ENCODE assay signal across 13 cellular contexts in the genomic region with DNA sequence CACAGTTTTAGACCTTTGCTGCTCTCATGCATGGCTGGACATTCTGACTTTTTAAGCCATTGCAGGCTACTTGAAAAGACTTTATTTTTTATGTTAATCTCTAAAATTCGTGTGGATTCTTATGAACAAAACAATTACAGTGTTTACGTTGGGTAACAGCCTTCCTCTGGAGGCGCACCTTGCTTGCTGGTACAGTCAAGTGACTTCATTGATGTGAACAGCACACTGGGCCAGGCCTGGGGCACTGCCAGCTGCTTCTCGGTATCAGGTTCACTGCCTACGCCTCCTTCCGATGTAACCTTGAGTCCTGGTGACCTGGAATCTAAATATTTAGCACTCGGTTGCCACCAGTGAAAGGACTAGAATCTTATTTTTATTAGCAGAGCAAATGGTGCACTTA. TPM values are rescaled to one million over a fixed set of nuclear protein-coding genes. Genes with fewer than 3 reads are reported as not detected.
DNase-seq lines count a peak whose midpoint lies in the region; ATAC-seq, FAIRE-seq and TF ChIP-seq lines count a peak whose summit lies in the region.
"Had no signal": no experiment of that assay in that cellular context is flagged by ENCODE, and none has a peak within 500 bp of the region (broad histone marks: within the 10 kb centered on the region; RNA-seq: fewer than 3 reads in every experiment).

No MANE protein-coding gene starts in this region.

- H3K27me3 Mint-ChIP-seq in natural killer cell treated with Interleukin-12 subunit alpha and Interleukin-12 subunit beta and Interleukin-15 and Interleukin-18, amount 100 ng/mL, for 72 hours = peaks cover 7 to 23% of the 10 kb centered on the region in 2 donors

- no peak overlapping the region for H3K4me3 Mint-ChIP-seq in natural killer cell treated with Interleukin-12 subunit alpha and Interleukin-12 subunit beta and Interleukin-15 and Interleukin-18, amount 100 ng/mL, for 72 hours
- H3K4me3 Mint-ChIP-seq: activated CD4-positive, alpha-beta memory T cell treated with anti-CD3 and anti-CD28 coated beads, Interleukin-2, amount 10 ng/mL, durations not matched to agents 7 days and 5 days had no signal

- intact Hi-C loops in prostate gland (cut with DNase I) = no loop called here

- peak; percentile 88 for DNase-seq in DMS53 (lab: John Stamatoyannopoulos, UW)
- DNase-seq in NCI-H2107 treated with DMSO at 0.1 percent for 48 hours (lab: John Stamatoyannopoulos, UW; ENCODE audit: unreplicated experiment) = peak; percentile 64
- peak; percentile 83 for DNase-seq in bronchial epithelial cell (ENCODE audit: low read depth)
- peak; percentile 38 for DNase-seq in prostate gland (ENCODE audit: low spot score)
- no peak for DNase-seq in activated CD4-positive, alpha-beta T cell treated with anti-CD3 and anti-CD28 coated beads, Interleukin-2, amount 50 U/mL, for 4 hours
- no peak for DNase-seq in natural killer cell treated with Interleukin-12 subunit alpha and Interleukin-12 subunit beta and Interleukin-15 and Interleukin-18, amount 100 ng/mL, for 72 hours (ENCODE audit: low spot score)
- DNase-seq: activated CD4-positive, alpha-beta memory T cell treated with anti-CD3 and anti-CD28 coated beads, Interleukin-2, amount 10 ng/mL, durations not matched to agents 7 days and 5 days; activated gamma-delta T cell; NCI-H1417 treated with DMSO at 0.1 percent for 48 hours had no signal

- 31% methylated on average over 7 of the region's 7 CpGs for WGBS in prostate gland

- H3K36me3 ChIP-seq in bronchial epithelial cell (ENCODE audit: control insufficient read depth, insufficient read depth, low read length) (no peaks in the 10 kb centered on the region), prostate gland (no peaks in the 10 kb centered on the region)

- no peaks in the 10 kb centered on the region for H3K27me3 ChIP-seq in bronchial epithelial cell (ENCODE audit: control insufficient read depth, insufficient read depth, low read length)
- no peaks in the 10 kb centered on the region for H3K27me3 ChIP-seq in prostate gland (replicated peaks; ENCODE audit: insufficient read depth)

- TF ChIP-seq CTCF in bronchial epithelial cell (IDR thresholded peaks at IDR 0.05; ENCODE audit: insufficient read depth, low read length, severe bottlenecking) (peak; percentile 49), prostate gland (IDR thresholded peaks at IDR 0.05) (peak in 1 of 4 experiments; percentile 21)

- peaks cover 4% of the 10 kb centered on the region for H3K36me3 Mint-ChIP-seq in natural killer cell treated with Interleukin-12 subunit alpha and Interleukin-12 subunit beta and Interleukin-15 and Interleukin-18, amount 100 ng/mL, for 72 hours

- H3K9me3 ChIP-seq in prostate gland = no peaks in the 10 kb centered on the region

- ATAC-seq in HG03025 (IDR thresholded peaks at IDR 0.05; ENCODE audit: low FRiP score, unreplicated experiment) (no peak), HG03571 (IDR thresholded peaks at IDR 0.05; ENCODE audit: unreplicated experiment) (no peak)
- no peak for ATAC-seq in natural killer cell treated with Interleukin-12 subunit alpha and Interleukin-12 subunit beta and Interleukin-15 and Interleukin-18, amount 100 ng/mL, for 72 hours

- H3K9me3 Mint-ChIP-seq in natural killer cell treated with Interleukin-12 subunit alpha and Interleukin-12 subunit beta and Interleukin-15 and Interleukin-18, amount 100 ng/mL, for 72 hours = no peaks in the 10 kb centered on the region

- H3K4me3 ChIP-seq in bronchial epithelial cell (ENCODE audit: low read depth, low read length) (no peak overlapping the region), prostate gland (no peak overlapping the region)

- H3K27ac ChIP-seq in prostate gland = no peak overlapping the region

- no peaks in the 10 kb centered on the region for H3K4me1 ChIP-seq in prostate gland (replicated peaks)

- TF ChIP-seq POLR2A in prostate gland (IDR thresholded peaks at IDR 0.05) = no peak

- no peaks in the 10 kb centered on the region for H3K4me1 Mint-ChIP-seq in natural killer cell treated with Interleukin-12 subunit alpha and Interleukin-12 subunit beta and Interleukin-15 and Interleukin-18, amount 100 ng/mL, for 72 hours (ENCODE audit: low read depth in 2 of 2)
- H3K4me1 Mint-ChIP-seq: activated CD4-positive, alpha-beta memory T cell treated with anti-CD3 and anti-CD28 coated beads, Interleukin-2, amount 10 ng/mL, durations not matched to agents 7 days and 5 days had no signal

- no peak for FAIRE-seq in bronchial epithelial cell (lab: Jason Lieb, UNC)
- FAIRE-seq: islet of Langerhans had no signal

- no peak overlapping the region for H3K27ac Mint-ChIP-seq in natural killer cell treated with Interleukin-12 subunit alpha and Interleukin-12 subunit beta and Interleukin-15 and Interleukin-18, amount 100 ng/mL, for 72 hours
- H3K27ac Mint-ChIP-seq: activated CD4-positive, alpha-beta memory T cell treated with anti-CD3 and anti-CD28 coated beads, Interleukin-2, amount 10 ng/mL, durations not matched to agents 7 days and 5 days had no signal

RNA-seq across cellular contexts. Expression of gene MARCHF10, which starts 27.8 kb away (rescaled TPM):
- total RNA-seq in bronchial epithelial cell (not detected in 2 replicates), prostate gland (10 to 100 TPM in 1 of 2 donors, not detected in 1; 29.7 TPM)
- total RNA-seq in natural killer cell treated with Interleukin-12 subunit alpha and Interleukin-12 subunit beta and Interleukin-15 and Interleukin-18, amount 100 ng/mL, for 72 hours = not detected
- total RNA-seq: activated CD4-positive, alpha-beta memory T cell treated with anti-CD3 and anti-CD28 coated beads, Interleukin-2, amount 10 ng/mL, durations not matched to agents 7 days and 5 days; OCI-LY7 had no signal

Comparison
In these comparisons a context has a peak if more than half of its experiments do, and no peak if none do; other contexts are left out.
1. DNase-seq: peak in DMS53 (single experiment), NCI-H2107 treated with DMSO at 0.1 percent for 48 hours (single experiment), bronchial epithelial cell (single experiment) and prostate gland (single experiment); none in activated CD4-positive, alpha-beta T cell treated with anti-CD3 and anti-CD28 coated beads, Interleukin-2, amount 50 U/mL, for 4 hours (0 of 2) and natural killer cell treated with Interleukin-12 subunit alpha and Interleukin-12 subunit beta and Interleukin-15 and Interleukin-18, amount 100 ng/mL, for 72 hours (single experiment).